Comparison of ENCODE assay signal across 13 cellular contexts in genomic region chr2:215883799-215884198, GRCh38.
A peak's percentile ranks its signal among the peaks of the same experiment; 100 is the strongest.
DNase-seq lines count a peak whose midpoint lies in the region; ATAC-seq and TF ChIP-seq lines count a peak whose summit lies in the region.
"Had no signal": no experiment of that assay in that cellular context is flagged by ENCODE, and none has a peak within 500 bp of the region (broad histone marks: within the 10 kb centered on the region; RNA-seq: fewer than 3 reads in every experiment).

No MANE protein-coding gene starts in this region.

- peak overlapping the region; percentile 7; the same call in 1 of the 3 replicates for H2BK15ac ChIP-seq in IMR-90 (ENCODE audit: low read depth, low read length)

- H2BK5ac ChIP-seq in IMR-90 (ENCODE audit: low read depth, low read length, poor library complexity, severe bottlenecking) = no peak overlapping the region

- TF ChIP-seq POLR2A in IMR-90 (IDR thresholded peaks at IDR 0.05; ENCODE audit: low read depth, low read length) = no peak

- H3K9me1 ChIP-seq in IMR-90 (ENCODE audit: insufficient read depth, low read length) = 0 out of 2 replicates have a peak, but pooled peaks cover 7% of the 10 kb centered on the region

- H3K36me3 ChIP-seq in IMR-90 (ENCODE audit: control insufficient read depth, insufficient read depth, low read length) = no peaks in the 10 kb centered on the region
- no peaks in the 10 kb centered on the region for H3K36me3 ChIP-seq in neural progenitor cell

- H4K20me1 ChIP-seq in IMR-90 (ENCODE audit: insufficient read depth, low read length) = no peaks in the 10 kb centered on the region
- H4K20me1 ChIP-seq in neural progenitor cell (ENCODE audit: low read depth) = no peaks in the 10 kb centered on the region

- no peaks in the 10 kb centered on the region for H3K36me3 Mint-ChIP-seq in neural progenitor cell
- H3K36me3 Mint-ChIP-seq: activated naive CD8-positive, alpha-beta T cell had no signal

- H3K4me3 ChIP-seq in IMR-90 (ENCODE audit: insufficient read depth, low read depth, low read length) (no peak overlapping the region), neural progenitor cell (no peak overlapping the region)
- H3K4me3 ChIP-seq: coronary artery had no signal

- ATAC-seq in GM18498 (IDR thresholded peaks at IDR 0.05; ENCODE audit: unreplicated experiment) = peak; percentile 75
- peak; percentile 60 for ATAC-seq in HG02938 (IDR thresholded peaks at IDR 0.05; ENCODE audit: unreplicated experiment)
- no peak for ATAC-seq in IMR-90 (ENCODE audit: low read depth)

- no peak overlapping the region for H3K4me3 Mint-ChIP-seq in neural progenitor cell
- H3K4me3 Mint-ChIP-seq: activated CD4-positive, alpha-beta memory T cell treated with anti-CD3 and anti-CD28 coated beads, Interleukin-2, amount 10 ng/mL, durations not matched to agents 7 days and 5 days; activated naive CD8-positive, alpha-beta T cell; T-helper 1 cell treated with Interleukin-12 subunit alpha and Interleukin-12 subunit beta and Interleukin-4 antibody, amounts not matched to agents 30 μg/mL and 1 μg/mL, for 36 hours had no signal

- H3K18ac ChIP-seq in IMR-90 (ENCODE audit: low read depth, low read length) = no peak overlapping the region

- H3K9me3 ChIP-seq in IMR-90 (ENCODE audit: control insufficient read depth, insufficient read depth, low read length) (no peaks in the 10 kb centered on the region), neural progenitor cell (ENCODE audit: low read depth) (no peaks in the 10 kb centered on the region)

- peak overlapping the region; percentile 21; the same call in 1 of the 2 replicates for H2BK20ac ChIP-seq in IMR-90 (ENCODE audit: low read depth, low read length)

- H2AFZ ChIP-seq in IMR-90 (replicated peaks; ENCODE audit: low read length, poor library complexity) (no peak overlapping the region), neural progenitor cell (replicated peaks) (no peak overlapping the region)

- peaks cover 3% of the 10 kb centered on the region for H3K9me3 Mint-ChIP-seq in neural progenitor cell
- H3K9me3 Mint-ChIP-seq: activated CD4-positive, alpha-beta memory T cell treated with anti-CD3 and anti-CD28 coated beads, Interleukin-2, amount 10 ng/mL, durations not matched to agents 7 days and 5 days; T-helper 1 cell treated with Interleukin-12 subunit alpha and Interleukin-12 subunit beta and Interleukin-4 antibody, amounts not matched to agents 30 μg/mL and 1 μg/mL, for 36 hours had no signal

- H3K14ac ChIP-seq in IMR-90 (replicated peaks; ENCODE audit: low read depth, low read length) = no peak overlapping the region

- H3K4ac ChIP-seq in IMR-90 (ENCODE audit: low read depth, low read length) = no peak overlapping the region

- H3K9ac ChIP-seq in IMR-90 (ENCODE audit: low read depth, low read length) (no peak overlapping the region), neural progenitor cell (no peak overlapping the region)

- H3K27ac ChIP-seq in IMR-90 (ENCODE audit: insufficient read depth, low read length) (no peak overlapping the region), neural progenitor cell (no peak overlapping the region)
- H3K27ac ChIP-seq: coronary artery had no signal

- no peak overlapping the region for H4K91ac ChIP-seq in IMR-90 (ENCODE audit: insufficient read depth, low read depth, low read length)

- no peaks in the 10 kb centered on the region for H3K27me3 Mint-ChIP-seq in neural progenitor cell (ENCODE audit: insufficient read depth, low read depth)

- H3K27ac Mint-ChIP-seq in neural progenitor cell = no peak overlapping the region
- H3K27ac Mint-ChIP-seq: activated CD4-positive, alpha-beta memory T cell treated with anti-CD3 and anti-CD28 coated beads, Interleukin-2, amount 10 ng/mL, durations not matched to agents 7 days and 5 days; activated naive CD8-positive, alpha-beta T cell; T-helper 1 cell treated with Interleukin-12 subunit alpha and Interleukin-12 subunit beta and Interleukin-4 antibody, amounts not matched to agents 30 μg/mL and 1 μg/mL, for 36 hours had no signal

- no peak overlapping the region for H3K23ac ChIP-seq in IMR-90 (ENCODE audit: low read depth, low read length)

- H4K8ac ChIP-seq in IMR-90 (ENCODE audit: low read depth in 2 of 2, low read length in 2 of 2) = no peak overlapping the region

- H3K79me1 ChIP-seq in IMR-90 (ENCODE audit: low read depth in 1 of 2, low read length in 2 of 2) = no peaks in the 10 kb centered on the region

- DNase-seq in GM20000 (ENCODE audit: low spot score) = peak; percentile 18
- DNase-seq in IMR-90 = no peak
- no peak for DNase-seq in NCI-H1436 treated with DMSO at 0.1 percent for 48 hours (lab: John Stamatoyannopoulos, UW)
- no peak for DNase-seq in neural progenitor cell (ENCODE audit: low spot score)
- no peak for DNase-seq in NCI-H2081 (lab: John Stamatoyannopoulos, UW)
- no peak for DNase-seq in activated effector memory CD4-positive, alpha-beta T cell treated with Interleukin-2 at 50 U/mL for 16 hours
- DNase-seq: activated CD4-positive, alpha-beta memory T cell treated with anti-CD3 and anti-CD28 coated beads, Interleukin-2, amount 10 ng/mL, durations not matched to agents 7 days and 5 days; NCI-H146 had no signal

- TF ChIP-seq RAD21 in IMR-90 (IDR thresholded peaks at IDR 0.05; ENCODE audit: low read length) = no peak

- H2AK5ac ChIP-seq in IMR-90 (ENCODE audit: low read depth, low read length) = peak overlapping the region; percentile 48; the same call in 1 of the 2 replicates

- no peaks in the 10 kb centered on the region for H3F3A ChIP-seq in neural progenitor cell (ENCODE audit: low read depth)

- H3K4me1 ChIP-seq in IMR-90 (ENCODE audit: control insufficient read depth, insufficient read depth, low read length) (peaks cover 8% of the 10 kb centered on the region), neural progenitor cell (no peaks in the 10 kb centered on the region)

- TF ChIP-seq CTCF in GM20000 (IDR thresholded peaks at IDR 0.05; ENCODE audit: extremely low read depth, missing control alignments) (no peak), IMR-90 (conservative IDR thresholded peaks at IDR 0.05; ENCODE audit: low read depth, low read length) (no peak), neural progenitor cell (IDR thresholded peaks at IDR 0.05) (no peak)

- dilution Hi-C loops in IMR-90 (cut with HindIII; ENCODE audit: low sequenced_read_pairs, unreplicated experiment) = no loop called here

- in situ Hi-C loops in IMR-90 (cut with MboI; ENCODE audit: low sequenced_read_pairs) = no loop called here

- H2BK120ac ChIP-seq in IMR-90 (ENCODE audit: low read depth, low read length) = no peak overlapping the region; the same call in 1 of the 2 replicates

- no peak overlapping the region for H3K4me2 ChIP-seq in IMR-90 (ENCODE audit: low read depth, low read length)
- H3K4me2 ChIP-seq in neural progenitor cell = no peak overlapping the region

- no peak overlapping the region for H4K5ac ChIP-seq in IMR-90 (ENCODE audit: low read depth, low read length)

- no peak overlapping the region for H3K56ac ChIP-seq in IMR-90 (ENCODE audit: extremely low read depth, insufficient read depth, low read length)

- no TSS peak for BruUV-seq in IMR-90 (replicated peaks; lab: Mats Ljungman, UMichigan)

- POLR2A ChIA-PET in IMR-90 (lab: Charles Lee; ENCODE audit: unreplicated experiment) = no interaction called here

- H2AK9ac ChIP-seq in IMR-90 (replicated peaks; ENCODE audit: low read depth, low read length, poor library complexity) = no peak overlapping the region

- intact Hi-C loops in IMR-90 (cut with micrococcal nuclease) = no loop called here

- H3K27me3 ChIP-seq in IMR-90 (ENCODE audit: control insufficient read depth, insufficient read depth, low read length) = no peaks in the 10 kb centered on the region
- H3K27me3 ChIP-seq in neural progenitor cell = no peaks in the 10 kb centered on the region

- H3K4me1 Mint-ChIP-seq in neural progenitor cell = peaks cover 14% of the 10 kb centered on the region
- H3K4me1 Mint-ChIP-seq: activated CD4-positive, alpha-beta memory T cell treated with anti-CD3 and anti-CD28 coated beads, Interleukin-2, amount 10 ng/mL, durations not matched to agents 7 days and 5 days had no signal

- CTCF ChIA-PET in IMR-90 (lab: Yijun Ruan, JAX) = no interaction called here

- no peaks in the 10 kb centered on the region for H3K79me2 ChIP-seq in neural progenitor cell (ENCODE audit: low read depth)

TF ChIP-seq in IMR-90, 13 proteins besides CTCF, POLR2A, EP300 and RAD21:
- TF ChIP-seq USF2 (IDR thresholded peaks at IDR 0.05; ENCODE audit: low read depth, low read length) (no peak), CHD1 (IDR thresholded peaks at IDR 0.05; ENCODE audit: low read depth, low read length) (no peak), RFX5 (IDR thresholded peaks at IDR 0.05; ENCODE audit: low read depth, low read length) (no peak)
TF ChIP-seq in IMR-90: peak in this region for 0.
